13 cellular contexts compared by ENCODE assay signal in the genomic region with DNA sequence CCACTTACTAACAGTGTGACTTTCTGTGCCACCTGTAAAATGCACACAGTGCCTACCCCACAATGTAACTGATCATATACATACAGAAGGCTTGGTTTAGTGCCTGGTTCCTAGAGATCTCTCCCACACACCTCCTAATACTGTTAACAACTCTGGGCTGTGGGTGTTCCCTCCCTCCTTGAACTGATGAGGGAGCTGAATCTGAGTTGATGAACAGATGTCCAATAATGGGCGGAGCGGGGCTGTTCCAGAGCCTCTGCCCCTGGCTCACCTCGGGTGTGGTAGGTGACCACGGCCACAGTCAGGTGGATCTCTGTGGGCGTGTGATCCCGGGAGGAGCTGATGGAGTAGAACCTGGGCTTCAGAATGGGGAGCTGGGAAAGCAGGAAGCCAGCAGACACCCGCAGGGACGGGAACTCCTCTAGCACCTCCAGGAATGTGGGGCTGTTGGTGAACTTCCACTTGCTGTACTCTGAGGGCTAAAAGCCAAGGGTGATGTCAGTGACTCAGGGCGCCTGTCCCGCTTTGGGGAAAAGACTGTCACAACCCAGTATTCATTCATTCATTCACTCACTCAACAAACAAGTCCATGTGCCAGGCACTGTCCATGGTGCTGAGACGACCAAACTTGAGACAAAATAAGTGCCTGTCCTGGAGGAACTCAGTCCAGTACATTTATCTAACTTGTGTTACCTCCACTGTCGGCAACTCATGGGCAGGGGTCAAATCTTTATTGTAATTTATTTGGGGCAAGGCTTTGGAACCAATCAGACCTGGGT. TPM values are rescaled to one million over a fixed set of nuclear protein-coding genes. Genes with fewer than 3 reads are reported as not detected.
DNase-seq lines count a peak whose midpoint lies in the region; FAIRE-seq and TF ChIP-seq lines count a peak whose summit lies in the region.
"Had no signal": no experiment of that assay in that cellular context is flagged by ENCODE, and none has a peak within 500 bp of the region (broad histone marks: within the 10 kb centered on the region; RNA-seq: fewer than 3 reads in every experiment).

No MANE protein-coding gene starts in this region.

- no peak for TF ChIP-seq POLR2A in ovary (IDR thresholded peaks at IDR 0.05)

- no peak for FAIRE-seq in RCC 7860 (lab: Jason Lieb, UNC)

- DNase-seq in NOMO-1 treated with DMSO at 0.1 percent for 48 hours (lab: John Stamatoyannopoulos, UW; ENCODE audit: unreplicated experiment) (peak; percentile 17), NOMO-1 treated with dmso at 0.1 percent for 144 hours (lab: John Stamatoyannopoulos, UW; ENCODE audit: unreplicated experiment) (no peak), M059J (ENCODE audit: low read depth) (peak; percentile 32), astrocyte of the hippocampus (ENCODE audit: low read depth, low spot score) (peak; percentile 47), mesenchymal stem cell (peak; percentile 23), RCC 7860 (ENCODE audit: low spot score) (no peak), dedifferentiated amniotic fluid mesenchymal stem cell (ENCODE audit: extremely low spot score) (no peak), ovary (no peak)
- DNase-seq: NCI-H1694 treated with DMSO at 0.1 percent for 48 hours, SIG-M5 had no signal

- no peak overlapping the region for H2AK5ac ChIP-seq in mesenchymal stem cell (ENCODE audit: low read length, severe bottlenecking)

- H3K4me3 ChIP-seq in mesenchymal stem cell (ENCODE audit: insufficient read depth in 1 of 2, low read depth in 1 of 2, low read length in 2 of 2): no peak overlapping the region
- H3K4me3 ChIP-seq in ovary: no peak overlapping the region
- H3K4me3 ChIP-seq: coronary artery, tibial nerve had no signal

- TF ChIP-seq CTCF in ovary (IDR thresholded peaks at IDR 0.05): no peak

- H3K27ac ChIP-seq in mesenchymal stem cell (ENCODE audit: low read length, poor library complexity, severe bottlenecking): no peak overlapping the region
- no peak overlapping the region for H3K27ac ChIP-seq in ovary
- H3K27ac ChIP-seq: coronary artery, tibial nerve had no signal

- H2BK12ac ChIP-seq in mesenchymal stem cell (ENCODE audit: low read length in 2 of 2): no peak overlapping the region

- TF ChIP-seq EP300 in ovary (IDR thresholded peaks at IDR 0.05): no peak

- 80% methylated on average over 12 of the region's 12 CpGs for WGBS in mesenchymal stem cell
- WGBS in ovary, 3 donors: 73 to 82% (median 79%) methylated on average over 12 of the region's 12 CpGs

- no peak overlapping the region for H2BK120ac ChIP-seq in mesenchymal stem cell (ENCODE audit: low read depth, low read length)

- no peak overlapping the region for H2BK15ac ChIP-seq in mesenchymal stem cell (ENCODE audit: low read depth, poor library complexity, severe bottlenecking)

- no peak overlapping the region for H4K91ac ChIP-seq in mesenchymal stem cell (ENCODE audit: low read length)

- H3K14ac ChIP-seq in mesenchymal stem cell (ENCODE audit: low read length in 2 of 2): no peak overlapping the region

- no peaks in the 10 kb centered on the region for H3K9me3 ChIP-seq in mesenchymal stem cell (ENCODE audit: control insufficient read depth, low read length)
- no peaks in the 10 kb centered on the region for H3K9me3 ChIP-seq in ovary
- H3K9me3 ChIP-seq: tibial nerve had no signal

- no peak overlapping the region for H3K18ac ChIP-seq in mesenchymal stem cell (ENCODE audit: low read depth in 1 of 2, low read length in 2 of 2)

- H3K9ac ChIP-seq in mesenchymal stem cell (ENCODE audit: low read length): no peak overlapping the region

- H2AFZ ChIP-seq in mesenchymal stem cell (ENCODE audit: low read depth, low read length): no peak overlapping the region

- H4K8ac ChIP-seq in mesenchymal stem cell (ENCODE audit: low read length): no peak overlapping the region

- H3K79me1 ChIP-seq in mesenchymal stem cell (replicated peaks; ENCODE audit: low read length, poor library complexity, severe bottlenecking): no peaks in the 10 kb centered on the region

- H3K36me3 ChIP-seq in mesenchymal stem cell (ENCODE audit: control insufficient read depth in 1 of 2, insufficient read depth in 2 of 2, low read depth in 1 of 2, low read length in 2 of 2) (no peaks in the 10 kb centered on the region), ovary (no peaks in the 10 kb centered on the region)

- H3K27me3 ChIP-seq in mesenchymal stem cell (ENCODE audit: control insufficient read depth in 1 of 2, insufficient read depth in 1 of 2, low read length in 2 of 2) (peaks cover 4 to 20% of the 10 kb centered on the region in 2 experiments), ovary (no peaks in the 10 kb centered on the region)
- H3K27me3 ChIP-seq: tibial nerve had no signal

- H3K4me1 ChIP-seq in mesenchymal stem cell (ENCODE audit: control insufficient read depth, insufficient read depth, low read depth, low read length) (peaks cover 2% of the 10 kb centered on the region), ovary (ENCODE audit: insufficient read depth) (no peaks in the 10 kb centered on the region)

- H3K4me2 ChIP-seq in mesenchymal stem cell (ENCODE audit: low read length, poor library complexity, severe bottlenecking): no peak overlapping the region

- intact Hi-C loops in ovary (cut with DNase I): no loop called here

- no peak overlapping the region for H3K23ac ChIP-seq in mesenchymal stem cell (ENCODE audit: low read length in 2 of 2)

- H3K4ac ChIP-seq in mesenchymal stem cell (ENCODE audit: low read depth in 1 of 2, low read length in 2 of 2): no peak overlapping the region

- no peak overlapping the region for H2BK5ac ChIP-seq in mesenchymal stem cell (ENCODE audit: low read depth, low read length, poor library complexity, severe bottlenecking)

RNA-seq across cellular contexts. Expression of gene NOS2, which starts 37.6 kb away (rescaled TPM):
- total RNA-seq in M059J (2014; rRNA removed; shearing (Covaris generic)): not detected in 2 replicates
- not detected for polyA plus RNA-seq in mesenchymal stem cell (2013, experiment 1 of 2)
- not detected for polyA plus RNA-seq in mesenchymal stem cell (2013, experiment 2 of 2)
- under 1 TPM; 0.11 to 0.63 (median 0.40) TPM for total RNA-seq in ovary
- polyA plus RNA-seq in ovary: 1 to 10 TPM in 1 of 2 donors, under 1 TPM in 1; 0.33 to 1.9 TPM
- total RNA-seq: natural killer cell treated with Interleukin-12 subunit alpha and Interleukin-12 subunit beta and Interleukin-15 and Interleukin-18, amount 100 ng/mL, for 72 hours had no signal

Comparison
In these comparisons a context has a peak if more than half of its experiments do, and no peak if none do; other contexts are left out.
1. DNase-seq: peak in NOMO-1 treated with DMSO at 0.1 percent for 48 hours (single experiment), M059J (single experiment), astrocyte of the hippocampus (single experiment) and mesenchymal stem cell (single experiment); none in NOMO-1 treated with dmso at 0.1 percent for 144 hours (single experiment), RCC 7860 (single experiment), dedifferentiated amniotic fluid mesenchymal stem cell (single experiment) and ovary (0 of 5).